9 cellular contexts compared by ENCODE assay signal in genomic region chr11:130159139-130159538, GRCh38. TPM values are rescaled to one million over a fixed set of nuclear protein-coding genes. Genes with fewer than 3 reads are reported as not detected.
A peak's percentile ranks its signal among the peaks of the same experiment; 100 is the strongest.
DNase-seq lines count a peak whose midpoint lies in the region; ATAC-seq and TF ChIP-seq lines count a peak whose summit lies in the region.
"Had no signal": no experiment of that assay in that cellular context is flagged by ENCODE, and none has a peak within 500 bp of the region (broad histone marks: within the 10 kb centered on the region; RNA-seq: fewer than 3 reads in every experiment).

No MANE protein-coding gene starts in this region.

- H3K18ac ChIP-seq in mesendoderm (ENCODE audit: low read length) = no peak overlapping the region

- CTCF ChIA-PET in CD8-positive, alpha-beta T cell (lab: Charles Lee) = no interaction called here

- peaks cover 51% of the 10 kb centered on the region for H3K27me3 Mint-ChIP-seq in activated T-helper 2 cell treated with anti-CD3 and anti-CD28 coated beads, Interferon-gamma antibody, Interleukin-2, Interleukin-4, amounts not matched to agents 10 μg/mL and 5 μg/mL and 100 μg/mL, durations not matched to agents 14 hours and 24 hours and 36 hours (ENCODE audit: low read depth)
- peaks cover 52% of the 10 kb centered on the region for H3K27me3 Mint-ChIP-seq in CD8-positive, alpha-beta T cell (ENCODE audit: low read depth)

- H3K4me2 ChIP-seq in KMS-11 (0 out of 2 replicates have a peak overlapping the region, but pooled peaks have one; percentile 21), mesendoderm (ENCODE audit: low read length) (no peak overlapping the region)

- no CpG with 5 or more reads among the region's 14 CpGs for whole genome bisulfite sequencing in mesendoderm (ENCODE audit: extremely low coverage, insufficient coverage, low lambda C conversion rate)

- no peak overlapping the region; the same call in 1 of the 2 replicates for H2AFZ ChIP-seq in KMS-11 (ENCODE audit: low read depth)

- H3K79me1 ChIP-seq in mesendoderm (ENCODE audit: low read length) = no peaks in the 10 kb centered on the region

- H3K4ac ChIP-seq in mesendoderm (ENCODE audit: low read depth, low read length) = no peak overlapping the region

- ATAC-seq in CD8-positive, alpha-beta T cell = no peak

- no peak overlapping the region for H2BK5ac ChIP-seq in mesendoderm (ENCODE audit: low read length)

- H3K9me3 ChIP-seq in iPS-18c (ENCODE audit: control insufficient read depth, insufficient read depth, low read length) = no peaks in the 10 kb centered on the region
- no peaks in the 10 kb centered on the region for H3K9me3 ChIP-seq in CD8-positive, alpha-beta T cell (ENCODE audit: low read length)

- H4K8ac ChIP-seq in mesendoderm (ENCODE audit: low read depth, low read length) = no peak overlapping the region

- no peak for DNase-seq in activated T-helper 2 cell treated with anti-CD3 and anti-CD28 coated beads, Interferon-gamma antibody, Interleukin-2, Interleukin-4, amounts not matched to agents 10 μg/mL and 5 μg/mL and 100 μg/mL, durations not matched to agents 14 hours and 24 hours and 36 hours (ENCODE audit: low spot score)
- DNase-seq in mesendoderm = no peak
- DNase-seq in CD8-positive, alpha-beta T cell = no peak
- DNase-seq in stimulated activated CD4-positive, alpha-beta T cell treated with anti-CD3 and anti-CD28 coated beads, Interleukin-4, amount 100 ng/mL, for 4 hours = no peak
- no peak for DNase-seq in NCI-H1048 (lab: John Stamatoyannopoulos, UW)
- DNase-seq: NK-92 treated with Interleukin-12 subunit alpha and Interleukin-12 subunit beta, amount 100 ng/mL, for 24 hours had no signal

- TF ChIP-seq CTCF in KMS-11 (conservative IDR thresholded peaks at IDR 0.05; ENCODE audit: low read depth, low read length) = no peak
- no peak for TF ChIP-seq CTCF in CD8-positive, alpha-beta T cell (IDR thresholded peaks at IDR 0.05)

- H3K36me3 Mint-ChIP-seq in activated T-helper 2 cell treated with anti-CD3 and anti-CD28 coated beads, Interferon-gamma antibody, Interleukin-2, Interleukin-4, amounts not matched to agents 10 μg/mL and 5 μg/mL and 100 μg/mL, durations not matched to agents 14 hours and 24 hours and 36 hours (ENCODE audit: low read depth) = no peaks in the 10 kb centered on the region
- H3K36me3 Mint-ChIP-seq in CD8-positive, alpha-beta T cell = no peaks in the 10 kb centered on the region

- H3K79me2 ChIP-seq in KMS-11 (ENCODE audit: insufficient read depth, low read depth) (peaks cover 39% of the 10 kb centered on the region), mesendoderm (ENCODE audit: control insufficient read depth, insufficient read depth, low read length) (no peaks in the 10 kb centered on the region)

- H3K56ac ChIP-seq in mesendoderm (ENCODE audit: low read length) = no peak overlapping the region

- H3K27me3 ChIP-seq in KMS-11 (ENCODE audit: insufficient read depth, low read depth) (peaks cover 4% of the 10 kb centered on the region; the same call in 1 of the 2 replicates), mesendoderm (ENCODE audit: insufficient read depth, low read length, poor library complexity) (peaks cover 16% of the 10 kb centered on the region)
- H3K27me3 ChIP-seq in CD8-positive, alpha-beta T cell (ENCODE audit: insufficient read depth, low read length) = peaks cover 4% of the 10 kb centered on the region

- POLR2A ChIA-PET in CD8-positive, alpha-beta T cell (lab: Charles Lee) = no interaction called here

- no peaks in the 10 kb centered on the region for H3K9me3 Mint-ChIP-seq in activated T-helper 2 cell treated with anti-CD3 and anti-CD28 coated beads, Interferon-gamma antibody, Interleukin-2, Interleukin-4, amounts not matched to agents 10 μg/mL and 5 μg/mL and 100 μg/mL, durations not matched to agents 14 hours and 24 hours and 36 hours
- H3K9me3 Mint-ChIP-seq in CD8-positive, alpha-beta T cell = no peaks in the 10 kb centered on the region

- H3K4me3 ChIP-seq in KMS-11 (IDR thresholded peaks at IDR 0.05; ENCODE audit: insufficient read depth, low read depth, low read length) = no peak overlapping the region
- H3K4me3 ChIP-seq in iPS-18c (ENCODE audit: insufficient read depth, low read depth, low read length) = peak overlapping the region; percentile 58; the same call in 1 of the 2 replicates
- peak overlapping the region in 5 of 7 experiments; percentile 38 to 71 (median 50) for H3K4me3 ChIP-seq in skin epidermis
- no peak overlapping the region for H3K4me3 ChIP-seq in mesendoderm (ENCODE audit: low read length)
- H3K4me3 ChIP-seq in CD8-positive, alpha-beta T cell (ENCODE audit: low read depth, low read length) = no peak overlapping the region

- H3K4me3 Mint-ChIP-seq in activated T-helper 2 cell treated with anti-CD3 and anti-CD28 coated beads, Interferon-gamma antibody, Interleukin-2, Interleukin-4, amounts not matched to agents 10 μg/mL and 5 μg/mL and 100 μg/mL, durations not matched to agents 14 hours and 24 hours and 36 hours (ENCODE audit: low read depth) = peak overlapping the region; percentile 38
- H3K4me3 Mint-ChIP-seq in CD8-positive, alpha-beta T cell = no peak overlapping the region

- no peak overlapping the region; the same call in 1 of the 2 replicates for H3K9ac ChIP-seq in KMS-11
- H3K9ac ChIP-seq in mesendoderm (ENCODE audit: low read length) = no peak overlapping the region

- peaks cover 4% of the 10 kb centered on the region for H3K4me1 Mint-ChIP-seq in activated T-helper 2 cell treated with anti-CD3 and anti-CD28 coated beads, Interferon-gamma antibody, Interleukin-2, Interleukin-4, amounts not matched to agents 10 μg/mL and 5 μg/mL and 100 μg/mL, durations not matched to agents 14 hours and 24 hours and 36 hours (ENCODE audit: low read depth)
- peaks cover 19% of the 10 kb centered on the region for H3K4me1 Mint-ChIP-seq in CD8-positive, alpha-beta T cell (ENCODE audit: low read depth)

- no peak overlapping the region for H3K27ac Mint-ChIP-seq in activated T-helper 2 cell treated with anti-CD3 and anti-CD28 coated beads, Interferon-gamma antibody, Interleukin-2, Interleukin-4, amounts not matched to agents 10 μg/mL and 5 μg/mL and 100 μg/mL, durations not matched to agents 14 hours and 24 hours and 36 hours
- H3K27ac Mint-ChIP-seq in CD8-positive, alpha-beta T cell = no peak overlapping the region

- H3K23ac ChIP-seq in mesendoderm (ENCODE audit: low read length) = no peak overlapping the region

- intact Hi-C loops in activated T-helper 2 cell treated with anti-CD3 and anti-CD28 coated beads, Interferon-gamma antibody, Interleukin-2, Interleukin-4, amounts not matched to agents 10 μg/mL and 5 μg/mL and 100 μg/mL, durations not matched to agents 14 hours and 24 hours and 36 hours (cut with micrococcal nuclease) = no loop called here
- intact Hi-C loops in CD8-positive, alpha-beta T cell (cut with DNase I, micrococcal nuclease) = no loop called here

- H2BK120ac ChIP-seq in mesendoderm (ENCODE audit: low read depth, low read length) = no peak overlapping the region

- no peaks in the 10 kb centered on the region for H4K20me1 ChIP-seq in KMS-11 (ENCODE audit: insufficient read depth)

- H2BK15ac ChIP-seq in mesendoderm (replicated peaks; ENCODE audit: low read depth) = no peak overlapping the region

- H3K27ac ChIP-seq in KMS-11 (no peak overlapping the region), skin epidermis (peak overlapping the region in 3 of 21 experiments; percentile 86 to 90 (median 88)), mesendoderm (ENCODE audit: low read depth, low read length) (no peak overlapping the region)
- H3K27ac ChIP-seq in CD8-positive, alpha-beta T cell (ENCODE audit: low read depth, low read length) = no peak overlapping the region

- no peak overlapping the region for H2AK5ac ChIP-seq in mesendoderm (ENCODE audit: low read length)

- H3K4me1 ChIP-seq in KMS-11 (ENCODE audit: low read depth, poor library complexity, severe bottlenecking) (peaks cover 25% of the 10 kb centered on the region), mesendoderm (ENCODE audit: control insufficient read depth, low read depth, low read length) (no peaks in the 10 kb centered on the region)
- peaks cover 4% of the 10 kb centered on the region for H3K4me1 ChIP-seq in CD8-positive, alpha-beta T cell (ENCODE audit: insufficient read depth, low read length)

- H3K36me3 ChIP-seq in KMS-11 (ENCODE audit: insufficient read depth) = no peaks in the 10 kb centered on the region
- H3K36me3 ChIP-seq in mesendoderm (ENCODE audit: control insufficient read depth, insufficient read depth, low read length) = no peaks in the 10 kb centered on the region
- no peaks in the 10 kb centered on the region for H3K36me3 ChIP-seq in CD8-positive, alpha-beta T cell (ENCODE audit: insufficient read depth, low read length)

- H4K5ac ChIP-seq in mesendoderm (ENCODE audit: low read length) = no peak overlapping the region

RNA-seq across cellular contexts. Expression of gene ST14, which starts 0.4 kb away (rescaled TPM):
- 0.09 and 0.14 TPM in 2 replicates for total RNA-seq in activated T-helper 2 cell treated with anti-CD3 and anti-CD28 coated beads, Interferon-gamma antibody, Interleukin-2, Interleukin-4, amounts not matched to agents 10 μg/mL and 5 μg/mL and 100 μg/mL, durations not matched to agents 14 hours and 24 hours and 36 hours
- 17.1 TPM for polyA plus RNA-seq in mesendoderm (2013, experiment 1 of 2)
- 16.9 TPM for polyA plus RNA-seq in mesendoderm (2013, experiment 2 of 2)
- total RNA-seq in CD8-positive, alpha-beta T cell = under 1 TPM; 0.16 to 0.17 TPM

Comparison
In these comparisons a context has a peak if more than half of its experiments do, and no peak if none do; other contexts are left out.
1. H3K4me3 ChIP-seq: peak in iPS-18c (single experiment) and skin epidermis (5 of 7); none in KMS-11 (single experiment), mesendoderm (single experiment) and CD8-positive, alpha-beta T cell (single experiment).